13 cellular contexts compared by ENCODE assay signal in genomic region chr3:56302417-56302816, GRCh38.
DNase-seq lines count a peak whose midpoint lies in the region; ATAC-seq and TF ChIP-seq lines count a peak whose summit lies in the region.
"Had no signal": no experiment of that assay in that cellular context is flagged by ENCODE, and none has a peak within 500 bp of the region (broad histone marks: within the 10 kb centered on the region; RNA-seq: fewer than 3 reads in every experiment).

No MANE protein-coding gene starts in this region.

- H2AFZ ChIP-seq in KMS-11 (ENCODE audit: low read depth) = no peak overlapping the region

- H3K4me3 Mint-ChIP-seq in brain (no peak overlapping the region), nephron (no peak overlapping the region)
- H3K4me3 Mint-ChIP-seq in stimulated activated effector memory CD8-positive, alpha-beta T cell treated with anti-CD3 and anti-CD28 coated beads, Interleukin-12 subunit alpha, Interleukin-12 subunit beta, amount 100 ng/mL, for 72 hours = no peak overlapping the region
- H3K4me3 Mint-ChIP-seq: HFFc6 had no signal

- no peak overlapping the region for H3K27ac Mint-ChIP-seq in brain
- H3K27ac Mint-ChIP-seq in nephron = no peak overlapping the region
- H3K27ac Mint-ChIP-seq in stimulated activated effector memory CD8-positive, alpha-beta T cell treated with anti-CD3 and anti-CD28 coated beads, Interleukin-12 subunit alpha, Interleukin-12 subunit beta, amount 100 ng/mL, for 72 hours = no peak overlapping the region
- H3K27ac Mint-ChIP-seq: HFFc6 had no signal

- TF ChIP-seq CTCF in GM10248 (IDR thresholded peaks at IDR 0.05; ENCODE audit: control extremely low read depth, extremely low read depth, low read depth, missing control alignments) (peak; percentile 10), KMS-11 (conservative IDR thresholded peaks at IDR 0.05; ENCODE audit: low read depth, low read length) (peak; percentile 39), brain (conservative IDR thresholded peaks at IDR 0.05) (peak; percentile 22), nephron (IDR thresholded peaks at IDR 0.05; ENCODE audit: unreplicated experiment in 3 of 3) (peak in 2 of 3 experiments; percentile 10 to 30)

- DNase-seq in GM10248 (ENCODE audit: extremely low spot score) = no peak
- DNase-seq in stimulated activated CD8-positive, alpha-beta memory T cell treated with anti-CD3 and anti-CD28 coated beads, Interleukin-4, amount 100 ng/mL, for 48 hours = no peak
- DNase-seq in stimulated activated effector memory CD8-positive, alpha-beta T cell treated with anti-CD3 and anti-CD28 coated beads, Interleukin-12 subunit alpha, Interleukin-12 subunit beta, amount 100 ng/mL, for 72 hours (ENCODE audit: low spot score in 2 of 2) = no peak
- no peak for DNase-seq in stimulated activated CD4-positive, alpha-beta T cell treated with anti-CD3 and anti-CD28 coated beads, Interleukin-12 subunit alpha, Interleukin-12 subunit beta, amount 100 ng/mL, for 4 hours
- DNase-seq: activated CD4-positive, CD25-positive, alpha-beta regulatory T cell; activated effector memory CD4-positive, alpha-beta T cell treated with anti-CD3 and anti-CD28 coated beads, Interleukin-2, amount 50 U/mL, for 16 hours; HFFc6; NCI-H187 treated with DMSO at 0.1 percent for 48 hours; RPMI8226; spleen had no signal

- H3K9ac ChIP-seq in KMS-11 = no peak overlapping the region

- CTCF ChIA-PET in GM10248 (lab: Yijun Ruan, JAX) = interaction anchor here (0.8 to 2.3 kb wide), 6 partner anchors 8 to 38 kb away, joined by 3 to 10 read pairs (median 6); no protein-coding TSS in a partner anchor

- H3K9me3 Mint-ChIP-seq in brain = peaks cover 0 to 9% (median 3%) of the 10 kb centered on the region in 5 experiments
- H3K9me3 Mint-ChIP-seq in nephron = no peaks in the 10 kb centered on the region
- H3K9me3 Mint-ChIP-seq in stimulated activated effector memory CD8-positive, alpha-beta T cell treated with anti-CD3 and anti-CD28 coated beads, Interleukin-12 subunit alpha, Interleukin-12 subunit beta, amount 100 ng/mL, for 72 hours = peaks cover 2% of the 10 kb centered on the region

- H4K20me1 ChIP-seq in KMS-11 (ENCODE audit: insufficient read depth) = no peaks in the 10 kb centered on the region

- H3K36me3 Mint-ChIP-seq in brain = no peaks in the 10 kb centered on the region
- no peaks in the 10 kb centered on the region for H3K36me3 Mint-ChIP-seq in nephron (ENCODE audit: low read depth)
- H3K36me3 Mint-ChIP-seq in stimulated activated effector memory CD8-positive, alpha-beta T cell treated with anti-CD3 and anti-CD28 coated beads, Interleukin-12 subunit alpha, Interleukin-12 subunit beta, amount 100 ng/mL, for 72 hours = no peaks in the 10 kb centered on the region

- H3K4me1 ChIP-seq in KMS-11 (ENCODE audit: low read depth, poor library complexity, severe bottlenecking) = no peaks in the 10 kb centered on the region
- H3K4me1 ChIP-seq: spleen had no signal

- no peak overlapping the region for H3K27ac ChIP-seq in KMS-11
- H3K27ac ChIP-seq: spleen had no signal

- no peak for ATAC-seq in stimulated activated effector memory CD8-positive, alpha-beta T cell treated with anti-CD3 and anti-CD28 coated beads, Interleukin-12 subunit alpha, Interleukin-12 subunit beta, amount 100 ng/mL, for 72 hours

- H3K4me1 Mint-ChIP-seq in brain (peaks cover 15% of the 10 kb centered on the region), nephron (peaks cover 7% of the 10 kb centered on the region)
- no peaks in the 10 kb centered on the region for H3K4me1 Mint-ChIP-seq in stimulated activated effector memory CD8-positive, alpha-beta T cell treated with anti-CD3 and anti-CD28 coated beads, Interleukin-12 subunit alpha, Interleukin-12 subunit beta, amount 100 ng/mL, for 72 hours

- H3K4me3 ChIP-seq in KMS-11 (IDR thresholded peaks at IDR 0.05; ENCODE audit: insufficient read depth, low read depth, low read length) = no peak overlapping the region
- H3K4me3 ChIP-seq: spleen had no signal

- H3K79me2 ChIP-seq in KMS-11 (ENCODE audit: insufficient read depth, low read depth) = no peaks in the 10 kb centered on the region

- H3K4me2 ChIP-seq in KMS-11 = no peak overlapping the region

- H3K36me3 ChIP-seq in KMS-11 (ENCODE audit: insufficient read depth) = no peaks in the 10 kb centered on the region
- H3K36me3 ChIP-seq: spleen had no signal

- no peaks in the 10 kb centered on the region for H3K27me3 ChIP-seq in KMS-11 (ENCODE audit: insufficient read depth, low read depth)

- H3K27me3 Mint-ChIP-seq in brain (no peaks in the 10 kb centered on the region), nephron (ENCODE audit: low read depth) (peaks cover 13% of the 10 kb centered on the region)

- POLR2A ChIA-PET in GM10248 (lab: Yijun Ruan, JAX) = no interaction called here
